ENCODE assay signal across 28 cellular contexts in genomic region chr3:137409584-137409983, GRCh38.
DNase-seq lines count a peak whose midpoint lies in the region; ATAC-seq and TF ChIP-seq lines count a peak whose summit lies in the region.
"Had no signal": no experiment of that assay in that cellular context is flagged by ENCODE, and none has a peak within 500 bp of the region (broad histone marks: within the 10 kb centered on the region; RNA-seq: fewer than 3 reads in every experiment).

No MANE protein-coding gene starts in this region.

- H3K27ac Mint-ChIP-seq in H9 (no peak overlapping the region), neural progenitor cell (no peak overlapping the region)
- H3K27ac Mint-ChIP-seq: B cell; natural killer cell treated with Interleukin-12 subunit alpha and Interleukin-12 subunit beta and Interleukin-15 and Interleukin-18, amount 100 ng/mL, for 72 hours; stimulated activated naive CD8-positive, alpha-beta T cell treated with anti-CD3 and anti-CD28 coated beads, Interleukin-15, Interleukin-2, amounts not matched to agents 100 ng/mL and 50 ng/mL, for 24 hours had no signal

- H3K56ac ChIP-seq in H9 (ENCODE audit: insufficient read length, low read depth, low read length), result no peak overlapping the region

- H3K14ac ChIP-seq in H9 (ENCODE audit: insufficient read depth, low read length), result no peak overlapping the region

- H3K18ac ChIP-seq in H9 (ENCODE audit: insufficient read length, low read depth, low read length), result no peak overlapping the region

- POLR2A ChIA-PET in PC-3 (lab: Charles Lee; ENCODE audit: unreplicated experiment), result no interaction called here

- H2AFZ ChIP-seq in H9 (ENCODE audit: low read length), result no peak overlapping the region
- no peak overlapping the region for H2AFZ ChIP-seq in PC-3 (ENCODE audit: low read length)
- no peak overlapping the region for H2AFZ ChIP-seq in neural progenitor cell (replicated peaks)

- H3K23me2 ChIP-seq in H9 (ENCODE audit: insufficient read length, low read depth, low read length, poor library complexity, severe bottlenecking), result no peaks in the 10 kb centered on the region

- H4K91ac ChIP-seq in H9 (ENCODE audit: insufficient read length, low read depth, low read length), result no peak overlapping the region

- H2BK120ac ChIP-seq in H9 (ENCODE audit: low read depth, low read length, poor library complexity, severe bottlenecking), result no peak overlapping the region

- no peak overlapping the region for H3K9ac ChIP-seq in H9 (ENCODE audit: extremely low read depth, insufficient read length, low read length)
- H3K9ac ChIP-seq in PC-3 (ENCODE audit: low read length), result no peak overlapping the region
- no peak overlapping the region for H3K9ac ChIP-seq in neural progenitor cell

- H4K20me1 ChIP-seq in H9 (ENCODE audit: control insufficient read depth, insufficient read depth, insufficient read length) (no peaks in the 10 kb centered on the region), PC-3 (ENCODE audit: low read length) (no peaks in the 10 kb centered on the region), neural progenitor cell (ENCODE audit: low read depth) (no peaks in the 10 kb centered on the region)

- H3K23ac ChIP-seq in H9 (ENCODE audit: insufficient read length, low read depth, low read length), result no peak overlapping the region

- H3K36me3 ChIP-seq in PC-3 (ENCODE audit: low read depth, low read length) (no peaks in the 10 kb centered on the region), neural progenitor cell (no peaks in the 10 kb centered on the region)
- H3K36me3 ChIP-seq: heart right ventricle, MG63, pancreas, right lobe of liver, SJSA1, tibial artery had no signal

- H3K9me3 Mint-ChIP-seq in H9 (peaks cover 13 to 20% of the 10 kb centered on the region in 2 experiments), neural progenitor cell (peaks cover 6% of the 10 kb centered on the region)
- H3K9me3 Mint-ChIP-seq: stimulated activated naive CD8-positive, alpha-beta T cell treated with anti-CD3 and anti-CD28 coated beads, Interleukin-15, Interleukin-2, amounts not matched to agents 100 ng/mL and 50 ng/mL, for 24 hours had no signal

- intact Hi-C loops in PC-3 (cut with micrococcal nuclease), result no loop called here

- no TSS peak for BruUV-seq in PC-3 (replicated peaks; lab: Mats Ljungman, UMichigan)

- H2BK12ac ChIP-seq in H9 (ENCODE audit: insufficient read length, low read depth, low read length), result no peak overlapping the region

- H4K8ac ChIP-seq in H9 (replicated peaks; ENCODE audit: insufficient read length, low read depth, low read length), result no peak overlapping the region

- H3K4ac ChIP-seq in H9 (ENCODE audit: low read depth, low read length), result no peak overlapping the region

- H2BK15ac ChIP-seq in H9 (ENCODE audit: low read depth, low read length), result no peak overlapping the region

- H3K79me1 ChIP-seq in H9 (ENCODE audit: insufficient read depth, low read depth, low read length, poor library complexity, severe bottlenecking), result no peaks in the 10 kb centered on the region

- peak; percentile 69 for TF ChIP-seq CTCF in H9 (conservative IDR thresholded peaks at IDR 0.05)
- TF ChIP-seq CTCF in PC-3 (conservative IDR thresholded peaks at IDR 0.05; ENCODE audit: low read depth, low read length), result peak; percentile 34; the same call in 1 of the 2 replicates
- peak; percentile 47 for TF ChIP-seq CTCF in neural progenitor cell (IDR thresholded peaks at IDR 0.05)

- H3K4me2 ChIP-seq in H9 (ENCODE audit: insufficient read depth, insufficient read length, low read length) (no peak overlapping the region), PC-3 (ENCODE audit: low read length) (no peak overlapping the region), neural progenitor cell (no peak overlapping the region)

- H3K27me3 Mint-ChIP-seq in H9 (ENCODE audit: low read depth) (peaks cover 2% of the 10 kb centered on the region), neural progenitor cell (ENCODE audit: insufficient read depth, low read depth) (peaks cover 2% of the 10 kb centered on the region)
- H3K27me3 Mint-ChIP-seq: B cell; natural killer cell treated with Interleukin-12 subunit alpha and Interleukin-12 subunit beta and Interleukin-15 and Interleukin-18, amount 100 ng/mL, for 72 hours; stimulated activated naive CD8-positive, alpha-beta T cell treated with anti-CD3 and anti-CD28 coated beads, Interleukin-15, Interleukin-2, amounts not matched to agents 100 ng/mL and 50 ng/mL, for 24 hours had no signal

- H3K4me1 Mint-ChIP-seq in H9, result no peaks in the 10 kb centered on the region
- no peaks in the 10 kb centered on the region for H3K4me1 Mint-ChIP-seq in neural progenitor cell
- H3K4me1 Mint-ChIP-seq: B cell had no signal

- H3K27me3 ChIP-seq in H9 (ENCODE audit: insufficient read depth, low read length) (no peaks in the 10 kb centered on the region), PC-3 (ENCODE audit: low read length) (no peaks in the 10 kb centered on the region), neural progenitor cell (no peaks in the 10 kb centered on the region)
- H3K27me3 ChIP-seq: body of pancreas, heart right ventricle, MG63, pancreas, right lobe of liver, SJSA1, tibial artery had no signal

- H3K4me1 ChIP-seq in H9 (ENCODE audit: insufficient read depth, low read length) (no peaks in the 10 kb centered on the region), PC-3 (ENCODE audit: insufficient read depth, low read length) (no peaks in the 10 kb centered on the region), neural progenitor cell (no peaks in the 10 kb centered on the region)
- H3K4me1 ChIP-seq: body of pancreas, heart right ventricle, pancreas, right lobe of liver, SJSA1, tibial artery had no signal

- H2BK5ac ChIP-seq in H9 (ENCODE audit: insufficient read length, low read length), result no peak overlapping the region

- CTCF ChIA-PET in PC-3 (lab: Charles Lee), result no interaction called here

- H3T11ph ChIP-seq in H9 (ENCODE audit: low read length), result no peak overlapping the region

- H3K79me2 ChIP-seq in H9 (ENCODE audit: insufficient read depth, low read length) (no peaks in the 10 kb centered on the region), PC-3 (ENCODE audit: low read length) (no peaks in the 10 kb centered on the region), neural progenitor cell (ENCODE audit: low read depth) (no peaks in the 10 kb centered on the region)

- no CpG with 5 or more reads among the region's 2 CpGs for WGBS in H9 (ENCODE audit: extremely low coverage, insufficient read length, low lambda C conversion rate)

- H2BK20ac ChIP-seq in H9 (ENCODE audit: low read depth, low read length, poor library complexity, severe bottlenecking), result no peak overlapping the region

- peaks cover 2 to 17% (median 12%) of the 10 kb centered on the region in 3 experiments for H3K36me3 Mint-ChIP-seq in H9 (ENCODE audit: insufficient read depth in 1 of 3, low read depth in 3 of 3)
- no peaks in the 10 kb centered on the region for H3K36me3 Mint-ChIP-seq in neural progenitor cell

- ATAC-seq in PC-3 (no peak), HG02970 (IDR thresholded peaks at IDR 0.05; ENCODE audit: low FRiP score, unreplicated experiment) (no peak)
- ATAC-seq: body of pancreas; heart right ventricle; natural killer cell treated with Interleukin-12 subunit alpha and Interleukin-12 subunit beta and Interleukin-15 and Interleukin-18, amount 100 ng/mL, for 72 hours; pancreas; right lobe of liver had no signal

- H3F3A ChIP-seq in PC-3 (ENCODE audit: low read length, unreplicated experiment) (no peaks in the 10 kb centered on the region), neural progenitor cell (ENCODE audit: low read depth) (no peaks in the 10 kb centered on the region)

- H3K9me3 ChIP-seq in H9 (ENCODE audit: control insufficient read depth, low read depth, low read length) (peaks cover 5% of the 10 kb centered on the region), PC-3 (ENCODE audit: low read length) (no peaks in the 10 kb centered on the region), neural progenitor cell (ENCODE audit: low read depth) (no peaks in the 10 kb centered on the region)
- H3K9me3 ChIP-seq: body of pancreas, MG63, pancreas, right lobe of liver, SJSA1 had no signal

- H2AK5ac ChIP-seq in H9 (ENCODE audit: insufficient read length, low read length), result no peak overlapping the region

- H3K27ac ChIP-seq in H9 (ENCODE audit: insufficient read length, low read depth, low read length), result no peak overlapping the region
- no peak overlapping the region for H3K27ac ChIP-seq in PC-3 (ENCODE audit: low read length)
- H3K27ac ChIP-seq in neural progenitor cell, result no peak overlapping the region
- H3K27ac ChIP-seq: body of pancreas, heart right ventricle, pancreas, right lobe of liver, SJSA1, tibial artery, VCaP had no signal

- H3K4me3 Mint-ChIP-seq in H9 (no peak overlapping the region), neural progenitor cell (no peak overlapping the region)
- H3K4me3 Mint-ChIP-seq: B cell; natural killer cell treated with Interleukin-12 subunit alpha and Interleukin-12 subunit beta and Interleukin-15 and Interleukin-18, amount 100 ng/mL, for 72 hours; stimulated activated naive CD8-positive, alpha-beta T cell treated with anti-CD3 and anti-CD28 coated beads, Interleukin-15, Interleukin-2, amounts not matched to agents 100 ng/mL and 50 ng/mL, for 24 hours had no signal

- no peaks in the 10 kb centered on the region for H3K9me2 ChIP-seq in PC-3 (replicated peaks; ENCODE audit: low read length)

- H4K5ac ChIP-seq in H9 (ENCODE audit: insufficient read length, low read depth, low read length), result no peak overlapping the region

- H3K4me3 ChIP-seq in PC-3 (ENCODE audit: low read length), result no peak overlapping the region
- no peak overlapping the region for H3K4me3 ChIP-seq in neural progenitor cell
- H3K4me3 ChIP-seq: body of pancreas, heart right ventricle, MG63, pancreas, right lobe of liver, SJSA1, tibial artery had no signal

- DNase-seq in DMS53 (lab: John Stamatoyannopoulos, UW) (peak; percentile 35), DMS53 treated with DMSO at 0.1 percent for 48 hours (lab: John Stamatoyannopoulos, UW; ENCODE audit: unreplicated experiment) (no peak), H9 (no peak), PC-3 (no peak), neural progenitor cell (ENCODE audit: low spot score) (peak; percentile 13), activated gamma-delta T cell (lab: John Stamatoyannopoulos, UW) (no peak), amygdala (lab: John Stamatoyannopoulos, UW) (no peak)
- DNase-seq: activated CD4-positive, alpha-beta T cell treated with anti-CD3 and anti-CD28 coated beads, Interleukin-2, amount 50 U/mL, for 4 hours; activated CD8-positive, alpha-beta memory T cell treated with anti-CD3 and anti-CD28 coated beads, Interleukin-2, amount 50 U/mL, for 4 hours; activated effector memory CD4-positive, alpha-beta T cell treated with Interleukin-2 at 50 U/mL for 16 hours; body of pancreas; foreskin fibroblast; heart right ventricle; IMR-90; islet precursor cell; MG63; NCI-H146; NCI-H2171 treated with DMSO at 0.1 percent for 48 hours; NCI-H69; pancreas; right lobe of liver; tibial artery had no signal

Comparison
In these comparisons a context has a peak if more than half of its experiments do, and no peak if none do; other contexts are left out.
1. DNase-seq: peak in DMS53 (single experiment) and neural progenitor cell (single experiment); none in DMS53 treated with DMSO at 0.1 percent for 48 hours (single experiment), H9 (single experiment), PC-3 (single experiment), activated gamma-delta T cell (single experiment) and amygdala (0 of 56).
2. Peak in every context shown above with its lines, with median percentiles within 50 percentile points of each other: CTCF ChIP-seq.